Comparison of ENCODE assay signal across 8 cellular contexts in genomic region chr2:24164416-24164973, GRCh38. TPM values are rescaled to one million over a fixed set of nuclear protein-coding genes. Genes with fewer than 3 reads are reported as not detected.
DNase-seq lines count a peak whose midpoint lies in the region; ATAC-seq, FAIRE-seq and TF ChIP-seq lines count a peak whose summit lies in the region.

No MANE protein-coding gene starts in this region.

- TF ChIP-seq EP300 in A549 (IDR thresholded peaks at IDR 0.05) (no peak), SK-N-SH (IDR thresholded peaks at IDR 0.05; ENCODE audit: borderline replicate concordance in 1 of 2, low read depth in 1 of 2, low read length in 1 of 2) (no peak)

- TF ChIP-seq POLR2A in A549 (IDR thresholded peaks at IDR 0.05; ENCODE audit: low read length), result no peak

- no peaks in the 10 kb centered on the region for H3K79me2 ChIP-seq in SK-N-SH (ENCODE audit: insufficient read depth)

- in situ Hi-C loops in brain microvascular endothelial cell (cut with HindIII; ENCODE audit: low pct_ligation_motif_present, low sequenced_read_pairs), result no loop called here

- POLR2A ChIA-PET in A549 (lab: Yijun Ruan, JAX) (interaction anchor here (2.3 kb wide), 1 partner anchor 80 kb away, joined by 9 read pairs; the partner anchor contains the start of gene TP53I3), SK-N-SH (lab: Yijun Ruan, JAX) (interaction anchor here (1.0 kb wide), 1 partner anchor 80 kb away, joined by 3 read pairs; no protein-coding TSS in a partner anchor)

- H3K4me1 ChIP-seq in A549 (no peaks in the 10 kb centered on the region), SK-N-SH (ENCODE audit: control insufficient read depth in 1 of 2, insufficient read depth in 2 of 2, low read depth in 1 of 2, low read length in 1 of 2) (no peaks in the 10 kb centered on the region)

- WGBS in A549 (ENCODE audit: missing lambda C conversion rate), result 56% methylated on average over 8 of the region's 8 CpGs
- 77% methylated on average over 8 of the region's 8 CpGs for WGBS in SK-N-SH (ENCODE audit: low lambda C conversion rate)

- H3K4me3 ChIP-seq in A549 (no peak overlapping the region), SK-N-SH (ENCODE audit: low read depth in 2 of 2, low read length in 1 of 2) (no peak overlapping the region), brain microvascular endothelial cell (ENCODE audit: low read depth, low read length) (no peak overlapping the region)

- H3K9me3 ChIP-seq in A549, result 0 out of 3 replicates have a peak, but pooled peaks cover 6% of the 10 kb centered on the region
- H3K9me3 ChIP-seq in SK-N-SH, result no peaks in the 10 kb centered on the region

- H3K9me2 ChIP-seq in SK-N-SH, result no peaks in the 10 kb centered on the region

- H3K27me3 ChIP-seq in SK-N-SH (ENCODE audit: insufficient read depth) (no peaks in the 10 kb centered on the region), brain microvascular endothelial cell (replicated peaks) (no peaks in the 10 kb centered on the region)

- TF ChIP-seq CTCF in A549 (IDR thresholded peaks at IDR 0.05), result peak; percentile 93
- TF ChIP-seq CTCF in SK-N-SH (IDR thresholded peaks at IDR 0.05), result peak; percentile 61
- peak; percentile 79 for TF ChIP-seq CTCF in brain microvascular endothelial cell (IDR thresholded peaks at IDR 0.05; ENCODE audit: low read depth, low read length, missing control alignments)

- H3K36me3 ChIP-seq in SK-N-SH (replicated peaks in 1 of 2; ENCODE audit: control insufficient read depth in 1 of 2, insufficient read depth in 2 of 2, low read length in 1 of 2), result peaks cover 0 to 4% of the 10 kb centered on the region in 2 experiments
- no peaks in the 10 kb centered on the region for H3K36me3 ChIP-seq in brain microvascular endothelial cell (replicated peaks)

- ATAC-seq in A549, result peak; percentile 86 to 98
- peak; percentile 49 for ATAC-seq in GM18499 (IDR thresholded peaks at IDR 0.05; ENCODE audit: insufficient read depth, unreplicated experiment)
- ATAC-seq in HG03159 (IDR thresholded peaks at IDR 0.05; ENCODE audit: unreplicated experiment), result peak; percentile 73

- H4K20me1 ChIP-seq in SK-N-SH (ENCODE audit: insufficient read depth), result no peaks in the 10 kb centered on the region

- H3F3A ChIP-seq in SK-N-SH (replicated peaks; ENCODE audit: insufficient read depth), result no peaks in the 10 kb centered on the region

- TF ChIP-seq RAD21 in A549 (conservative IDR thresholded peaks at IDR 0.05 in 1 of 2, IDR thresholded peaks at IDR 0.05 in 1 of 2) (peak; percentile 86 to 91), SK-N-SH (IDR thresholded peaks at IDR 0.05; ENCODE audit: low read length) (peak; percentile 50)

- CTCF ChIA-PET in A549 (lab: Yijun Ruan, JAX), result interaction anchor here (0.5 to 6.5 kb wide), 17 partner anchors 9 to 1884 kb away, joined by 3 to 51 read pairs (median 3); partner anchors contain the start of genes ATAD2B and TP53I3
- CTCF ChIA-PET in SK-N-SH (lab: Yijun Ruan, JAX), result interaction anchor here (0.6 to 1.4 kb wide), 4 partner anchors 9 to 1867 kb away, joined by 3 to 7 read pairs (median 3); no protein-coding TSS in a partner anchor

- DNase-seq in A549 (ENCODE audit: low read depth in 1 of 2, low spot score in 1 of 2) (peak; percentile 65 to 67), SK-N-SH (peak; percentile 67), brain microvascular endothelial cell (peak; percentile 1), medulla oblongata (ENCODE audit: extremely low spot score) (peak; percentile 69), urothelium cell line (ENCODE audit: low spot score) (peak; percentile 40), retina (no peak)

- FAIRE-seq in A549 (lab: Jason Lieb, UNC), result no peak
- no peak for FAIRE-seq in urothelium cell line (lab: Jason Lieb, UNC)

- no peak overlapping the region for H3K9ac ChIP-seq in SK-N-SH

- no peak overlapping the region for H2AFZ ChIP-seq in SK-N-SH (ENCODE audit: low read depth)

- H3K27ac ChIP-seq in A549, result no peak overlapping the region
- H3K27ac ChIP-seq in SK-N-SH (ENCODE audit: low read depth in 2 of 2, low read length in 1 of 2), result no peak overlapping the region
- no peak overlapping the region for H3K27ac ChIP-seq in brain microvascular endothelial cell

- H3K4me2 ChIP-seq in A549 (no peak overlapping the region), SK-N-SH (no peak overlapping the region)

TF ChIP-seq in A549, 52 proteins besides CTCF, POLR2A, EP300 and RAD21 (continues in another document):
- no peak for TF ChIP-seq REST (IDR thresholded peaks at IDR 0.05)

TF ChIP-seq in SK-N-SH, 30 proteins besides CTCF, POLR2A, EP300 and RAD21:
- peak; percentile 55 for TF ChIP-seq SMC3 (IDR thresholded peaks at IDR 0.05; ENCODE audit: low read depth, low read length)
- TF ChIP-seq GATA2 (CRISPR knock-in tag; IDR thresholded peaks at IDR 0.05), result no peak

RNA-seq across cellular contexts. Expression of gene FAM228A, which starts 10.4 kb away (rescaled TPM):
- polyA plus RNA-seq in A549 (2011; rRNA removed) (0.13 TPM in 1 of 2 replicates, not detected in the other), A549 (2017; fragmentation: RNase III; extraction: RNeasy Plus Mini Kit Qiagen cat#74134 plus additional on column Dnase treatment) (not detected in 3 replicates), SK-N-SH (2012; rRNA removed) (0.10 and 0.13 TPM in 2 replicates)
- polyA plus RNA-seq in A549 (2012; cell fraction: cytosol; rRNA removed), result not detected in 2 replicates
- 0.07 TPM in 1 of 2 replicates, not detected in the other for polyA plus RNA-seq in A549 (2012; cell fraction: nucleus; rRNA removed)
- polyA minus RNA-seq in A549 (2011; rRNA and poly(A)+ RNA removed), result not detected in 2 replicates
- polyA plus RNA-seq in SK-N-SH (2012; cell fraction: cytosol; rRNA removed), result 0.06 and 0.21 TPM in 2 replicates
- 0.09 and 0.17 TPM in 2 replicates for polyA plus RNA-seq in SK-N-SH (2012; cell fraction: nucleus; rRNA removed)

RNA-seq across cellular contexts. Expression of gene FAM228B, which starts 41.2 kb away (rescaled TPM):
- polyA plus RNA-seq in A549 (2011; rRNA removed) (7.6 and 8.2 TPM in 2 replicates), A549 (2017; fragmentation: RNase III; extraction: RNeasy Plus Mini Kit Qiagen cat#74134 plus additional on column Dnase treatment) (3.0 to 4.9 TPM (median 3.8 TPM) in 3 replicates), SK-N-SH (2012; rRNA removed) (5.3 and 6.8 TPM in 2 replicates)
- polyA plus RNA-seq in A549 (2012; cell fraction: cytosol; rRNA removed), result 1.0 and 1.6 TPM in 2 replicates
- polyA plus RNA-seq in A549 (2012; cell fraction: nucleus; rRNA removed), result 1.2 and 1.5 TPM in 2 replicates
- polyA minus RNA-seq in A549 (2011; rRNA and poly(A)+ RNA removed), result 1.0 and 1.7 TPM in 2 replicates
- polyA plus RNA-seq in SK-N-SH (2012; cell fraction: cytosol; rRNA removed), result 7.4 and 7.6 TPM in 2 replicates
- polyA plus RNA-seq in SK-N-SH (2012; cell fraction: nucleus; rRNA removed), result 10.1 and 15.6 TPM in 2 replicates

RNA-seq across cellular contexts. Expression of gene PFN4, which starts 41.4 kb away (rescaled TPM):
- 2.0 and 2.3 TPM in 2 replicates for polyA plus RNA-seq in A549 (2011; rRNA removed)
- polyA plus RNA-seq in A549 (2012; cell fraction: cytosol; rRNA removed), result 0.75 and 0.80 TPM in 2 replicates
- polyA plus RNA-seq in A549 (2012; cell fraction: nucleus; rRNA removed), result 0.44 and 0.56 TPM in 2 replicates
- 1.2 to 1.6 TPM (median 1.6 TPM) in 3 replicates for polyA plus RNA-seq in A549 (2017; fragmentation: RNase III; extraction: RNeasy Plus Mini Kit Qiagen cat#74134 plus additional on column Dnase treatment)
- 0.37 TPM in 1 of 2 replicates, not detected in the other for polyA minus RNA-seq in A549 (2011; rRNA and poly(A)+ RNA removed)
- 0.54 and 0.61 TPM in 2 replicates for polyA plus RNA-seq in SK-N-SH (2012; rRNA removed)
- polyA plus RNA-seq in SK-N-SH (2012; cell fraction: cytosol; rRNA removed), result 0.35 and 0.37 TPM in 2 replicates
- polyA plus RNA-seq in SK-N-SH (2012; cell fraction: nucleus; rRNA removed), result 1.5 and 1.6 TPM in 2 replicates

Comparison
In these comparisons a context has a peak if more than half of its experiments do, and no peak if none do; other contexts are left out.
1. Of the 12 proteins assayed by ChIP-seq in both A549 and SK-N-SH: peak only in A549: MAX; only in SK-N-SH: none; in both: CTCF, RAD21 and SMC3; in neither: 8.